15 cellular contexts compared by ENCODE assay signal in genomic region chr19:40586611-40587010, GRCh38. TPM values are rescaled to one million over a fixed set of nuclear protein-coding genes. Genes with fewer than 3 reads are reported as not detected.
DNase-seq lines count a peak whose midpoint lies in the region; ATAC-seq and TF ChIP-seq lines count a peak whose summit lies in the region.
"Had no signal": no experiment of that assay in that cellular context is flagged by ENCODE, and none has a peak within 500 bp of the region (broad histone marks: within the 10 kb centered on the region; RNA-seq: fewer than 3 reads in every experiment).

No MANE protein-coding gene starts in this region.

- H3K9me2 ChIP-seq in OCI-LY7 (ENCODE audit: insufficient read depth, low read length): no peaks in the 10 kb centered on the region

- no peak for TF ChIP-seq CTCF in Caco-2 (IDR thresholded peaks at IDR 0.05; ENCODE audit: insufficient read depth in 1 of 2, low read depth in 1 of 2, low read length in 1 of 2, severe bottlenecking in 1 of 2, unreplicated experiment in 1 of 2)
- TF ChIP-seq CTCF in endothelial cell (IDR thresholded peaks at IDR 0.05; ENCODE audit: unreplicated experiment): no peak
- TF ChIP-seq CTCF in spleen (IDR thresholded peaks at IDR 0.05 in 8 of 11, conservative IDR thresholded peaks at IDR 0.05 in 3 of 11): no peak
- no peak for TF ChIP-seq CTCF in OCI-LY7 (conservative IDR thresholded peaks at IDR 0.05; ENCODE audit: low read length)

- H3K4me3 ChIP-seq in Caco-2 (ENCODE audit: low read depth, low read length) (no peak overlapping the region), spleen (no peak overlapping the region), OCI-LY7 (ENCODE audit: low read depth, low read length, poor library complexity, severe bottlenecking) (no peak overlapping the region)
- H3K4me3 ChIP-seq: MG63 had no signal

- no peak for TF ChIP-seq POLR2A in spleen (IDR thresholded peaks at IDR 0.05)

- POLR2A ChIA-PET in Caco-2 (lab: Charles Lee): no interaction called here
- POLR2A ChIA-PET in OCI-LY7 (lab: Charles Lee): interaction anchor here (0.7 kb wide), 1 partner anchor 323 kb away, joined by 4 read pairs; no protein-coding TSS in a partner anchor

- H3K79me2 ChIP-seq in OCI-LY7 (ENCODE audit: insufficient read depth, low read depth, low read length): no peaks in the 10 kb centered on the region

- ATAC-seq in activated naive CD4-positive, alpha-beta T cell treated with anti-CD3 and anti-CD28 coated beads, Interleukin-2, amount 50 U/mL, for 72 hours: no peak

- no peak overlapping the region for H2AFZ ChIP-seq in OCI-LY7 (ENCODE audit: low read length)

- no peaks in the 10 kb centered on the region for H3K27me3 Mint-ChIP-seq in Caco-2 (ENCODE audit: insufficient read depth, unreplicated experiment)
- H3K27me3 Mint-ChIP-seq in endothelial cell (ENCODE audit: unreplicated experiment): peaks cover 8% of the 10 kb centered on the region
- H3K27me3 Mint-ChIP-seq: CD4-positive, alpha-beta T cell had no signal

- H3K4me3 Mint-ChIP-seq in Caco-2 (ENCODE audit: unreplicated experiment): no peak overlapping the region
- peak overlapping the region; percentile 7 for H3K4me3 Mint-ChIP-seq in endothelial cell (ENCODE audit: unreplicated experiment)
- H3K4me3 Mint-ChIP-seq: CD4-positive, alpha-beta T cell had no signal

- H3K4me2 ChIP-seq in OCI-LY7 (ENCODE audit: low read length): no peak overlapping the region

- intact Hi-C loops in Caco-2 (cut with micrococcal nuclease; ENCODE audit: unreplicated experiment) (no loop called here), spleen (cut with DNase I; ENCODE audit: low total_unique reads) (no loop called here), OCI-LY7 (cut with micrococcal nuclease; ENCODE audit: unreplicated experiment) (no loop called here)

- H3K4me1 ChIP-seq in Caco-2: no peaks in the 10 kb centered on the region
- peaks cover 0 to 44% (median 0%) of the 10 kb centered on the region in 6 donors for H3K4me1 ChIP-seq in spleen
- no peaks in the 10 kb centered on the region for H3K4me1 ChIP-seq in OCI-LY7 (ENCODE audit: insufficient read depth, low read length, poor library complexity, severe bottlenecking)

- H3K36me3 Mint-ChIP-seq in activated naive CD4-positive, alpha-beta T cell treated with anti-CD3 and anti-CD28 coated beads, Interleukin-2, amount 50 U/mL, for 72 hours: no peaks in the 10 kb centered on the region
- H3K36me3 Mint-ChIP-seq in Caco-2 (ENCODE audit: insufficient read depth, unreplicated experiment): peaks cover 10% of the 10 kb centered on the region
- peaks cover 33% of the 10 kb centered on the region for H3K36me3 Mint-ChIP-seq in endothelial cell (ENCODE audit: low read depth, unreplicated experiment)

- H3K9me3 Mint-ChIP-seq in activated naive CD4-positive, alpha-beta T cell treated with anti-CD3 and anti-CD28 coated beads, Interleukin-2, amount 50 U/mL, for 72 hours: no peaks in the 10 kb centered on the region
- H3K9me3 Mint-ChIP-seq in Caco-2 (ENCODE audit: unreplicated experiment) (no peaks in the 10 kb centered on the region), endothelial cell (ENCODE audit: unreplicated experiment) (no peaks in the 10 kb centered on the region)
- H3K9me3 Mint-ChIP-seq: CD4-positive, alpha-beta T cell had no signal

- CTCF ChIA-PET in Caco-2 (lab: Charles Lee) (no interaction called here), OCI-LY7 (lab: Charles Lee; ENCODE audit: unreplicated experiment) (interaction anchor here (0.6 kb wide), 1 partner anchor 8 kb away, joined by 3 read pairs; no protein-coding TSS in a partner anchor)

- BruUV-seq in Caco-2 (replicated peaks; lab: Mats Ljungman, UMichigan): no TSS peak
- BruUV-seq in OCI-LY7 (replicated peaks; lab: Mats Ljungman, UMichigan): no TSS peak

- H3K9me3 ChIP-seq in Caco-2: no peaks in the 10 kb centered on the region
- no peaks in the 10 kb centered on the region for H3K9me3 ChIP-seq in spleen
- H3K9me3 ChIP-seq in OCI-LY7 (ENCODE audit: low read length): no peaks in the 10 kb centered on the region
- H3K9me3 ChIP-seq: MG63 had no signal

- H3K36me3 ChIP-seq in Caco-2 (ENCODE audit: control insufficient read depth, insufficient read depth, low read length) (no peaks in the 10 kb centered on the region), spleen (peaks cover 7 to 100% (median 79%) of the 10 kb centered on the region in 6 donors), OCI-LY7 (ENCODE audit: insufficient read depth, low read length) (peaks cover 17% of the 10 kb centered on the region)

- H3K27me3 ChIP-seq in Caco-2 (replicated peaks; ENCODE audit: control insufficient read depth, insufficient read depth, low read length) (no peaks in the 10 kb centered on the region), spleen (replicated peaks in 1 of 7) (no peaks in the 10 kb centered on the region)
- H3K27me3 ChIP-seq: MG63 had no signal

- 97 to 98% (median 97%) methylated on average over 14 of the region's 14 CpGs for WGBS in spleen, 5 donors

- H3K27ac ChIP-seq in spleen (peak overlapping the region in 5 of 8 donors; percentile 62 to 91 (median 85)), OCI-LY7 (ENCODE audit: low read depth, low read length, poor library complexity, severe bottlenecking) (no peak overlapping the region)

- peak overlapping the region; percentile 19 to 69 for H3K27ac Mint-ChIP-seq in activated naive CD4-positive, alpha-beta T cell treated with anti-CD3 and anti-CD28 coated beads, Interleukin-2, amount 50 U/mL, for 72 hours
- peak overlapping the region; percentile 68 for H3K27ac Mint-ChIP-seq in Caco-2 (ENCODE audit: unreplicated experiment)
- H3K27ac Mint-ChIP-seq in endothelial cell (ENCODE audit: unreplicated experiment): no peak overlapping the region
- H3K27ac Mint-ChIP-seq: CD4-positive, alpha-beta T cell had no signal

- no peak for DNase-seq in activated naive CD4-positive, alpha-beta T cell treated with anti-CD3 and anti-CD28 coated beads, Interleukin-2, amount 50 U/mL, for 72 hours (ENCODE audit: low spot score in 2 of 2)
- DNase-seq in activated naive CD4-positive, alpha-beta T cell treated with anti-CD3 and anti-CD28 coated beads, Interleukin-2, amount 50 U/mL, for 16 hours: no peak
- DNase-seq in Caco-2 (no peak), endothelial cell (ENCODE audit: low spot score) (no peak), spleen (peak; percentile 73), NCI-H2227 treated with DMSO at 0.1 percent for 48 hours (lab: John Stamatoyannopoulos, UW) (no peak), OCI-LY7 (ENCODE audit: low spot score) (no peak)
- DNase-seq: Calu3; CD4-positive, alpha-beta T cell; MG63; NCI-H1092; NCI-H146; NCI-H2081; NCI-H510A; Right ventricle myocardium superior had no signal

- H3K4me1 Mint-ChIP-seq in Caco-2 (ENCODE audit: low read depth, unreplicated experiment) (peaks cover 7% of the 10 kb centered on the region), endothelial cell (ENCODE audit: unreplicated experiment) (no peaks in the 10 kb centered on the region)

- no peaks in the 10 kb centered on the region for H4K20me1 ChIP-seq in OCI-LY7 (ENCODE audit: insufficient read depth, low read length)

RNA-seq across cellular contexts. Expression of gene SHKBP1, which starts 9.9 kb away (rescaled TPM):
- 100 to 1,000 TPM; 108 to 173 TPM for total RNA-seq in activated naive CD4-positive, alpha-beta T cell treated with anti-CD3 and anti-CD28 coated beads, Interleukin-2, amount 50 U/mL, for 72 hours
- 81.6 and 82.6 TPM in 2 replicates for total RNA-seq in Caco-2 (2022)
- 84.6 TPM for total RNA-seq in endothelial cell (ENCODE audit: unreplicated experiment)
- 100 to 1,000 TPM; 127 to 282 (median 151) TPM for total RNA-seq in spleen
- 100 to 1,000 TPM; 102 to 164 (median 152) TPM for polyA plus RNA-seq in spleen
- total RNA-seq in OCI-LY7 (2014; rRNA removed; shearing (Covaris generic)): 42.0 and 49.4 TPM in 2 replicates
- total RNA-seq in OCI-LY7 (2022): 115 and 130 TPM in 2 replicates

RNA-seq across cellular contexts. Expression of gene LTBP4, which starts 14.6 kb away (rescaled TPM):
- 100 to 1,000 TPM; 178 to 245 TPM for total RNA-seq in activated naive CD4-positive, alpha-beta T cell treated with anti-CD3 and anti-CD28 coated beads, Interleukin-2, amount 50 U/mL, for 72 hours
- total RNA-seq in Caco-2 (2022) (25.5 and 30.8 TPM in 2 replicates), endothelial cell (ENCODE audit: unreplicated experiment) (175 TPM), spleen (100 to 1,000 TPM in 6 of 7 donors, 10 to 100 TPM in 1; 66.0 to 197 (median 186) TPM), OCI-LY7 (2022) (108 and 121 TPM in 2 replicates)
- 100 to 1,000 TPM in 1 of 3 donors, 10 to 100 TPM in 2; 26.5 to 107 (median 34.3) TPM for polyA plus RNA-seq in spleen
- 22.1 and 44.5 TPM in 2 replicates for total RNA-seq in OCI-LY7 (2014; rRNA removed; shearing (Covaris generic))
